12 cellular contexts compared by ENCODE assay signal in genomic region chr2:46988733-46989481, GRCh38. TPM values are rescaled to one million over a fixed set of nuclear protein-coding genes. Genes with fewer than 3 reads are reported as not detected.
DNase-seq lines count a peak whose midpoint lies in the region; ATAC-seq, FAIRE-seq and TF ChIP-seq lines count a peak whose summit lies in the region.
"Had no signal": no experiment of that assay in that cellular context is flagged by ENCODE, and none has a peak within 500 bp of the region (broad histone marks: within the 10 kb centered on the region; RNA-seq: fewer than 3 reads in every experiment).

No MANE protein-coding gene starts in this region.

- H3K79me2 ChIP-seq in PC-3 (ENCODE audit: low read length) = 0 out of 2 replicates have a peak, but pooled peaks cover 10% of the 10 kb centered on the region

- no peak overlapping the region for H3K4me2 ChIP-seq in PC-3 (ENCODE audit: low read length)

- no peaks in the 10 kb centered on the region for H3K9me3 ChIP-seq in PC-3 (ENCODE audit: low read length)

- peak overlapping the region; percentile 56 for H3K27ac Mint-ChIP-seq in osteocyte (ENCODE audit: unreplicated experiment)
- no peak overlapping the region for H3K27ac Mint-ChIP-seq in activated naive CD4-positive, alpha-beta T cell treated with anti-CD3 and anti-CD28 coated beads, Interleukin-2, amount 50 U/mL, for 72 hours
- H3K27ac Mint-ChIP-seq: activated CD4-positive, alpha-beta T cell treated with anti-CD3 and anti-CD28 coated beads for 36 hours had no signal

- H3K9me2 ChIP-seq in PC-3 (replicated peaks; ENCODE audit: low read length) = no peaks in the 10 kb centered on the region

- H3K4me1 Mint-ChIP-seq in osteocyte (ENCODE audit: unreplicated experiment) = peaks cover 48% of the 10 kb centered on the region

- H3K27me3 ChIP-seq in PC-3 (ENCODE audit: low read length) = no peaks in the 10 kb centered on the region

- H3K36me3 Mint-ChIP-seq in osteocyte (ENCODE audit: unreplicated experiment) = peaks cover 16% of the 10 kb centered on the region
- H3K36me3 Mint-ChIP-seq in activated naive CD4-positive, alpha-beta T cell treated with anti-CD3 and anti-CD28 coated beads, Interleukin-2, amount 50 U/mL, for 72 hours = peaks cover 0 to 8% of the 10 kb centered on the region in 2 donors

- no peaks in the 10 kb centered on the region for H4K20me1 ChIP-seq in PC-3 (ENCODE audit: low read length)

- H3K27ac ChIP-seq in PC-3 (ENCODE audit: low read length) = no peak overlapping the region

- BruUV-seq in PC-3 (replicated peaks; lab: Mats Ljungman, UMichigan) = no TSS peak

- H3K4me3 Mint-ChIP-seq in osteocyte (ENCODE audit: unreplicated experiment) = no peak overlapping the region
- H3K4me3 Mint-ChIP-seq: activated CD4-positive, alpha-beta T cell treated with anti-CD3 and anti-CD28 coated beads for 36 hours had no signal

- H2AFZ ChIP-seq in PC-3 (ENCODE audit: low read length) = no peak overlapping the region

- TF ChIP-seq CTCF in PC-3 (conservative IDR thresholded peaks at IDR 0.05; ENCODE audit: low read depth, low read length) (peak; percentile 28), osteocyte (IDR thresholded peaks at IDR 0.05) (no peak), GM10266 (IDR thresholded peaks at IDR 0.05; ENCODE audit: control insufficient read depth, insufficient read depth, low read depth, missing control alignments) (no peak)

- FAIRE-seq in frontal cortex (lab: Jason Lieb, UNC) = peak; percentile 13

- no peaks in the 10 kb centered on the region for H3K27me3 Mint-ChIP-seq in osteocyte (ENCODE audit: unreplicated experiment)
- H3K27me3 Mint-ChIP-seq: activated CD4-positive, alpha-beta T cell treated with anti-CD3 and anti-CD28 coated beads for 36 hours had no signal

- no peak overlapping the region for H3K4me3 ChIP-seq in PC-3 (ENCODE audit: low read length)
- H3K4me3 ChIP-seq: lung had no signal

- POLR2A ChIA-PET in PC-3 (lab: Charles Lee; ENCODE audit: unreplicated experiment) = no interaction called here

- peaks cover 38% of the 10 kb centered on the region for H3K4me1 ChIP-seq in PC-3 (ENCODE audit: insufficient read depth, low read length)

- ATAC-seq in PC-3 = no peak
- no peak for ATAC-seq in HG02938 (IDR thresholded peaks at IDR 0.05; ENCODE audit: unreplicated experiment)
- ATAC-seq in activated naive CD4-positive, alpha-beta T cell treated with anti-CD3 and anti-CD28 coated beads, Interleukin-2, amount 50 U/mL, for 72 hours = no peak
- ATAC-seq: activated CD4-positive, alpha-beta T cell treated with anti-CD3 and anti-CD28 coated beads for 36 hours had no signal

- peaks cover 5% of the 10 kb centered on the region; the same call in 1 of the 2 replicates for H3K36me3 ChIP-seq in PC-3 (ENCODE audit: low read depth, low read length)

- intact Hi-C loops in PC-3 (cut with micrococcal nuclease) = no loop called here

- H3K9ac ChIP-seq in PC-3 (ENCODE audit: low read length) = no peak overlapping the region

- no peaks in the 10 kb centered on the region for H3K9me3 Mint-ChIP-seq in osteocyte (ENCODE audit: unreplicated experiment)
- no peaks in the 10 kb centered on the region for H3K9me3 Mint-ChIP-seq in activated naive CD4-positive, alpha-beta T cell treated with anti-CD3 and anti-CD28 coated beads, Interleukin-2, amount 50 U/mL, for 72 hours

- DNase-seq in C1 segment of cervical spinal cord (lab: John Stamatoyannopoulos, UW) (peak in 12 of 14 donors; percentile 81 to 97 (median 88)), PC-3 (no peak), frontal cortex (ENCODE audit: low spot score in 2 of 2) (peak; percentile 47 to 69), osteocyte (ENCODE audit: extremely low spot score, unreplicated experiment) (no peak), GM10266 (ENCODE audit: extremely low spot score) (no peak)
- DNase-seq in activated CD8-positive, alpha-beta memory T cell treated with anti-CD3 and anti-CD28 coated beads for 24 hours = no peak
- no peak for DNase-seq in activated naive CD4-positive, alpha-beta T cell treated with anti-CD3 and anti-CD28 coated beads, Interleukin-2, amount 50 U/mL, for 72 hours (ENCODE audit: low spot score in 2 of 2)
- DNase-seq: activated CD4-positive, alpha-beta T cell treated with anti-CD3 and anti-CD28 coated beads for 36 hours; COR-L47; NCI-H2081 treated with DMSO at 0.1 percent for 48 hours had no signal

- CTCF ChIA-PET in PC-3 (lab: Charles Lee) = interaction anchor here (0.9 kb wide), 1 partner anchor 335 kb away, joined by 3 read pairs; no protein-coding TSS in a partner anchor

- H3F3A ChIP-seq in PC-3 (ENCODE audit: low read length, unreplicated experiment) = no peaks in the 10 kb centered on the region

RNA-seq across cellular contexts. Expression of gene TTC7A, which starts 47.9 kb away (rescaled TPM):
- total RNA-seq in PC-3 (2014; rRNA removed) (21.8 and 24.2 TPM in 2 replicates), frontal cortex (4.5 TPM), osteocyte (17.8 and 20.0 TPM in 2 replicates)
- 10 to 100 TPM; 32.9 to 66.6 TPM for total RNA-seq in activated naive CD4-positive, alpha-beta T cell treated with anti-CD3 and anti-CD28 coated beads, Interleukin-2, amount 50 U/mL, for 72 hours

Comparison
In these comparisons a context has a peak if more than half of its experiments do, and no peak if none do; other contexts are left out.
1. DNase-seq: peak in C1 segment of cervical spinal cord (12 of 14) and frontal cortex (2 of 2); none in PC-3 (single experiment), osteocyte (single experiment), activated CD8-positive, alpha-beta memory T cell treated with anti-CD3 and anti-CD28 coated beads for 24 hours (single experiment), GM10266 (single experiment) and activated naive CD4-positive, alpha-beta T cell treated with anti-CD3 and anti-CD28 coated beads, Interleukin-2, amount 50 U/mL, for 72 hours (0 of 2).